In genomic region chr9:123812984-123813383, GRCh38 we compare ENCODE assay signal across 28 cellular contexts.
"Had no signal": no experiment of that assay in that cellular context is flagged by ENCODE, and none has a peak within 500 bp of the region (broad histone marks: within the 10 kb centered on the region; RNA-seq: fewer than 3 reads in every experiment).

No MANE protein-coding gene starts in this region.

- H3K27me3 ChIP-seq: adrenal gland, body of pancreas, breast epithelium had no signal

- H3K4me3 ChIP-seq: adrenal gland, body of pancreas, breast epithelium, SJSA1 had no signal

- FAIRE-seq: astrocyte had no signal

- H3K4me2 ChIP-seq: SK-N-SH had no signal

- H3K9me3 ChIP-seq: adrenal gland, body of pancreas, breast epithelium, SJSA1, SK-N-SH had no signal

- H3K4me1 ChIP-seq: body of pancreas, breast epithelium, SJSA1 had no signal

- H3K36me3 ChIP-seq: adrenal gland, breast epithelium, SJSA1 had no signal

- H3K9ac ChIP-seq: SK-N-SH had no signal

- DNase-seq: activated B cell treated with CpG ODN at 0.5 μM for 24 hours; activated CD4-positive, alpha-beta memory T cell treated with anti-CD3 and anti-CD28 coated beads for 36 hours; activated CD4-positive, alpha-beta T cell treated with anti-CD3 and anti-CD28 coated beads for 4 hours; activated CD4-positive, alpha-beta T cell treated with anti-CD3 and anti-CD28 coated beads, Interleukin-2, amount 50 U/mL, for 1 hour; activated CD4-positive, CD25-positive, alpha-beta regulatory T cell treated with anti-CD3 and anti-CD28 coated beads, Interleukin-2, amount 50 U/mL, for 72 hours; activated CD8-positive, alpha-beta memory T cell treated with anti-CD3 and anti-CD28 coated beads, Interleukin-2, amount 50 U/mL, for 4 hours; activated gamma-delta T cell treated with Interleukin-2 at 50 U/mL for 16 hours; activated naive CD4-positive, alpha-beta T cell treated with anti-CD3 and anti-CD28 coated beads for 36 hours; activated T-cell treated with anti-CD3 and anti-CD28 coated beads for 4 hours; activated T-cell treated with anti-CD3 and anti-CD28 coated beads, Interleukin-2, amount 50 U/mL, for 4 hours; adrenal gland; body of pancreas; NCI-H1092 treated with DMSO at 0.1 percent for 48 hours; NCI-H1417 treated with DMSO at 0.1 percent for 48 hours; NCI-H187 treated with DMSO at 0.1 percent for 48 hours; NCI-H2081; NCI-H226; NCI-H446 treated with DMSO at 0.1 percent for 48 hours; NCI-H524; NCI-H69; NCI-H82; SHP77; SK-N-SH had no signal

- ATAC-seq: activated naive CD4-positive, alpha-beta T cell treated with anti-CD3 and anti-CD28 coated beads, Interleukin-2, amount 50 U/mL, for 72 hours; activated T-cell treated with anti-CD3 and anti-CD28 coated beads, Interleukin-2, amount 50 U/mL, for 4 hours; body of pancreas; Panc1 had no signal

- H3K27ac ChIP-seq: adrenal gland, body of pancreas, breast epithelium, SJSA1 had no signal
